Comparison of ENCODE assay signal across 11 cellular contexts in the genomic region with DNA sequence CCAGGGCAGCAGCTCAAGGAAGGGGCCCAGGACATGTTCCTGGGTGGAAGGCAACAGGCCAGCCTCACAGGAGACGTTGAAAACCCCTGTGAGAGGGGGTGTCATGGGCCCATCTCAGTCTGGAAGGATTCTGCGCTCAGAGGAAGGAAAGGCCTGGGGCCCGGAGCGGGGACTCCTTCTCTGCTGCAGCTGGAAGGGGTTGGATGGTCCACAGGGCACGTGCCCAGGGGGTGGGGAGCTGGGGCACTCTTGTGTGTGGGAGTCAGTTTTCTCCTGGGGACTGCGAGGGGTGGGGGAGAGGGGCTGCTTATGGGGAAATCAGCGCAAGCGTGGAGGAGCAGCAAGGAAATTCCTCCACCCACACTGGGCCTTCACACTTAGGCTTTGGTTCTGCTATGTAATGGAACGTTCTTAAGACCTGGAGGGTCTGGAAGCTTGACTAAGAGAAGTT. TPM values are rescaled to one million over a fixed set of nuclear protein-coding genes. Genes with fewer than 3 reads are reported as not detected.
A peak's percentile ranks its signal among the peaks of the same experiment; 100 is the strongest.
DNase-seq lines count a peak whose midpoint lies in the region; ATAC-seq and TF ChIP-seq lines count a peak whose summit lies in the region.
"Had no signal": no experiment of that assay in that cellular context is flagged by ENCODE, and none has a peak within 500 bp of the region (broad histone marks: within the 10 kb centered on the region; RNA-seq: fewer than 3 reads in every experiment).

No MANE protein-coding gene starts in this region.

- ATAC-seq in activated CD8-positive, alpha-beta T cell treated with anti-CD3 and anti-CD28 coated beads for 36 hours, result no peak
- ATAC-seq in activated CD8-positive, alpha-beta T cell treated with anti-CD3 and anti-CD28 coated beads, Interleukin-2, amount 10 ng/mL, durations not matched to agents 7 days and 5 days, result no peak
- ATAC-seq in stimulated activated naive B cell treated with anti-CD40 and anti-IgM and Interleukin-4, amounts not matched to agents 10 μg/mL and 1 μg/mL and 100 μg/mL, for 72 hours (replicated peaks), result peak; percentile 10 to 29

- peak overlapping the region; percentile 47 for H3K27ac Mint-ChIP-seq in activated CD8-positive, alpha-beta T cell treated with anti-CD3 and anti-CD28 coated beads for 36 hours
- H3K27ac Mint-ChIP-seq in activated CD8-positive, alpha-beta T cell treated with anti-CD3 and anti-CD28 coated beads, Interleukin-2, amount 10 ng/mL, durations not matched to agents 7 days and 5 days, result no peak overlapping the region
- H3K27ac Mint-ChIP-seq in stimulated activated naive B cell treated with anti-CD40 and anti-IgM and Interleukin-4, amounts not matched to agents 10 μg/mL and 1 μg/mL and 100 μg/mL, for 72 hours, result peak overlapping the region; percentile 87

- H3K4me3 Mint-ChIP-seq in activated CD8-positive, alpha-beta T cell treated with anti-CD3 and anti-CD28 coated beads for 36 hours, result no peak overlapping the region
- no peak overlapping the region for H3K4me3 Mint-ChIP-seq in activated CD8-positive, alpha-beta T cell treated with anti-CD3 and anti-CD28 coated beads, Interleukin-2, amount 10 ng/mL, durations not matched to agents 7 days and 5 days
- H3K4me3 Mint-ChIP-seq in stimulated activated naive B cell treated with anti-CD40 and anti-IgM and Interleukin-4, amounts not matched to agents 10 μg/mL and 1 μg/mL and 100 μg/mL, for 72 hours, result peak overlapping the region in 1 of 2 donors; percentile 60
- H3K4me3 Mint-ChIP-seq: H9 had no signal

- no peak for DNase-seq in activated CD8-positive, alpha-beta T cell treated with anti-CD3 and anti-CD28 coated beads for 36 hours
- no peak for DNase-seq in activated CD8-positive, alpha-beta T cell treated with anti-CD3 and anti-CD28 coated beads, Interleukin-2, amount 10 ng/mL, durations not matched to agents 7 days and 5 days
- peak; percentile 8 for DNase-seq in WERI-Rb-1
- peak; percentile 36 for DNase-seq in left kidney (ENCODE audit: low read depth, low spot score)
- peak; percentile 38 for DNase-seq in stimulated activated naive B cell treated with anti-CD40 and anti-IgM and Interleukin-4, amounts not matched to agents 10 μg/mL and 1 μg/mL and 100 μg/mL, for 72 hours
- DNase-seq in caudate nucleus (lab: John Stamatoyannopoulos, UW), result no peak
- DNase-seq in prostate gland (ENCODE audit: low spot score), result no peak
- DNase-seq in Kasumi-1 (lab: John Stamatoyannopoulos, UW), result no peak
- DNase-seq: H9, NCI-H1105 treated with DMSO at 0.1 percent for 48 hours, NCI-H446 treated with DMSO at 0.1 percent for 48 hours had no signal

- H3K36me3 ChIP-seq in WERI-Rb-1 (peaks cover 8% of the 10 kb centered on the region), prostate gland (no peaks in the 10 kb centered on the region)

- 77% methylated on average over 9 of the region's 9 CpGs for WGBS in prostate gland

- peaks cover 6% of the 10 kb centered on the region for H3K36me3 Mint-ChIP-seq in activated CD8-positive, alpha-beta T cell treated with anti-CD3 and anti-CD28 coated beads for 36 hours (ENCODE audit: low read depth)
- peaks cover 8% of the 10 kb centered on the region for H3K36me3 Mint-ChIP-seq in activated CD8-positive, alpha-beta T cell treated with anti-CD3 and anti-CD28 coated beads, Interleukin-2, amount 10 ng/mL, durations not matched to agents 7 days and 5 days (ENCODE audit: low read depth)
- peaks cover 6 to 10% of the 10 kb centered on the region in 2 donors for H3K36me3 Mint-ChIP-seq in stimulated activated naive B cell treated with anti-CD40 and anti-IgM and Interleukin-4, amounts not matched to agents 10 μg/mL and 1 μg/mL and 100 μg/mL, for 72 hours

- no peak overlapping the region for H3K4me3 ChIP-seq in WERI-Rb-1 (ENCODE audit: low read depth, low read length)
- H3K4me3 ChIP-seq in prostate gland, result no peak overlapping the region

- TF ChIP-seq POLR2A in prostate gland (IDR thresholded peaks at IDR 0.05), result no peak

- H3K9me3 Mint-ChIP-seq in activated CD8-positive, alpha-beta T cell treated with anti-CD3 and anti-CD28 coated beads for 36 hours, result no peaks in the 10 kb centered on the region
- no peaks in the 10 kb centered on the region for H3K9me3 Mint-ChIP-seq in activated CD8-positive, alpha-beta T cell treated with anti-CD3 and anti-CD28 coated beads, Interleukin-2, amount 10 ng/mL, durations not matched to agents 7 days and 5 days (ENCODE audit: insufficient read depth)
- H3K9me3 Mint-ChIP-seq in stimulated activated naive B cell treated with anti-CD40 and anti-IgM and Interleukin-4, amounts not matched to agents 10 μg/mL and 1 μg/mL and 100 μg/mL, for 72 hours, result no peaks in the 10 kb centered on the region
- H3K9me3 Mint-ChIP-seq: H9 had no signal

- POLR2A ChIA-PET in activated CD8-positive, alpha-beta T cell treated with anti-CD3 and anti-CD28 coated beads for 36 hours (lab: Charles Lee), result interaction anchor here (1.5 kb wide), 1 partner anchor 37 kb away, joined by 4 read pairs; no protein-coding TSS in a partner anchor
- POLR2A ChIA-PET in activated CD8-positive, alpha-beta T cell treated with anti-CD3 and anti-CD28 coated beads, Interleukin-2, amount 10 ng/mL, durations not matched to agents 7 days and 5 days (lab: Charles Lee), result no interaction called here

- CTCF ChIA-PET in activated CD8-positive, alpha-beta T cell treated with anti-CD3 and anti-CD28 coated beads for 36 hours (lab: Charles Lee), result interaction anchor here (1.0 to 1.6 kb wide), 2 partner anchors 10 to 118 kb away, joined by 4 to 6 read pairs; no protein-coding TSS in a partner anchor
- CTCF ChIA-PET in activated CD8-positive, alpha-beta T cell treated with anti-CD3 and anti-CD28 coated beads, Interleukin-2, amount 10 ng/mL, durations not matched to agents 7 days and 5 days (lab: Charles Lee), result no interaction called here

- peaks cover 26% of the 10 kb centered on the region for H3K4me1 Mint-ChIP-seq in activated CD8-positive, alpha-beta T cell treated with anti-CD3 and anti-CD28 coated beads for 36 hours (ENCODE audit: low read depth)
- H3K4me1 Mint-ChIP-seq in activated CD8-positive, alpha-beta T cell treated with anti-CD3 and anti-CD28 coated beads, Interleukin-2, amount 10 ng/mL, durations not matched to agents 7 days and 5 days (ENCODE audit: low read depth), result peaks cover 12% of the 10 kb centered on the region
- peaks cover 43 to 57% of the 10 kb centered on the region in 2 donors for H3K4me1 Mint-ChIP-seq in stimulated activated naive B cell treated with anti-CD40 and anti-IgM and Interleukin-4, amounts not matched to agents 10 μg/mL and 1 μg/mL and 100 μg/mL, for 72 hours

- TF ChIP-seq CTCF in activated CD8-positive, alpha-beta T cell treated with anti-CD3 and anti-CD28 coated beads for 36 hours (IDR thresholded peaks at IDR 0.05), result no peak
- TF ChIP-seq CTCF in WERI-Rb-1 (IDR thresholded peaks at IDR 0.05; ENCODE audit: low read depth, low read length) (no peak), prostate gland (IDR thresholded peaks at IDR 0.05) (no peak)

- intact Hi-C loops in activated CD8-positive, alpha-beta T cell treated with anti-CD3 and anti-CD28 coated beads for 36 hours (cut with micrococcal nuclease), result no loop called here
- intact Hi-C loops in prostate gland (cut with DNase I), result no loop called here

- no peaks in the 10 kb centered on the region for H3K27me3 ChIP-seq in WERI-Rb-1 (ENCODE audit: insufficient read depth, low read depth, severe bottlenecking)
- H3K27me3 ChIP-seq in prostate gland (replicated peaks; ENCODE audit: insufficient read depth), result no peaks in the 10 kb centered on the region

- peaks cover 8% of the 10 kb centered on the region for H3K4me1 ChIP-seq in prostate gland (replicated peaks)

- no peaks in the 10 kb centered on the region for H3K27me3 Mint-ChIP-seq in activated CD8-positive, alpha-beta T cell treated with anti-CD3 and anti-CD28 coated beads for 36 hours
- peaks cover 9% of the 10 kb centered on the region for H3K27me3 Mint-ChIP-seq in activated CD8-positive, alpha-beta T cell treated with anti-CD3 and anti-CD28 coated beads, Interleukin-2, amount 10 ng/mL, durations not matched to agents 7 days and 5 days (ENCODE audit: low read depth)
- no peaks in the 10 kb centered on the region for H3K27me3 Mint-ChIP-seq in stimulated activated naive B cell treated with anti-CD40 and anti-IgM and Interleukin-4, amounts not matched to agents 10 μg/mL and 1 μg/mL and 100 μg/mL, for 72 hours

- H3K27ac ChIP-seq in WERI-Rb-1 (no peak overlapping the region), caudate nucleus (ENCODE audit: low read depth, low read length) (no peak overlapping the region), prostate gland (no peak overlapping the region)

- H3K9me3 ChIP-seq in WERI-Rb-1 (ENCODE audit: severe bottlenecking) (no peaks in the 10 kb centered on the region), prostate gland (no peaks in the 10 kb centered on the region)

RNA-seq across cellular contexts. Expression of a gene that starts 2.9 kb away (rescaled TPM):
- total RNA-seq in activated CD8-positive, alpha-beta T cell treated with anti-CD3 and anti-CD28 coated beads for 36 hours, result 10 to 100 TPM; 37.2 to 43.6 TPM
- 10 to 100 TPM; 60.8 to 68.3 TPM for total RNA-seq in activated CD8-positive, alpha-beta T cell treated with anti-CD3 and anti-CD28 coated beads, Interleukin-2, amount 10 ng/mL, durations not matched to agents 7 days and 5 days
- total RNA-seq in prostate gland, result 10 to 100 TPM; 22.6 to 23.9 TPM

Comparison
In these comparisons a context has a peak if more than half of its experiments do, and no peak if none do; other contexts are left out.
1. ATAC-seq: peak in stimulated activated naive B cell treated with anti-CD40 and anti-IgM and Interleukin-4, amounts not matched to agents 10 μg/mL and 1 μg/mL and 100 μg/mL, for 72 hours (2 of 2); none in activated CD8-positive, alpha-beta T cell treated with anti-CD3 and anti-CD28 coated beads for 36 hours (single experiment) and activated CD8-positive, alpha-beta T cell treated with anti-CD3 and anti-CD28 coated beads, Interleukin-2, amount 10 ng/mL, durations not matched to agents 7 days and 5 days (single experiment).
2. DNase-seq: peak in WERI-Rb-1 (single experiment), left kidney (single experiment) and stimulated activated naive B cell treated with anti-CD40 and anti-IgM and Interleukin-4, amounts not matched to agents 10 μg/mL and 1 μg/mL and 100 μg/mL, for 72 hours (single experiment); none in activated CD8-positive, alpha-beta T cell treated with anti-CD3 and anti-CD28 coated beads for 36 hours (single experiment), activated CD8-positive, alpha-beta T cell treated with anti-CD3 and anti-CD28 coated beads, Interleukin-2, amount 10 ng/mL, durations not matched to agents 7 days and 5 days (single experiment), caudate nucleus (0 of 61), prostate gland (single experiment) and Kasumi-1 (0 of 2).